Comparison of ENCODE assay signal across 1 cellular context in the genomic region with DNA sequence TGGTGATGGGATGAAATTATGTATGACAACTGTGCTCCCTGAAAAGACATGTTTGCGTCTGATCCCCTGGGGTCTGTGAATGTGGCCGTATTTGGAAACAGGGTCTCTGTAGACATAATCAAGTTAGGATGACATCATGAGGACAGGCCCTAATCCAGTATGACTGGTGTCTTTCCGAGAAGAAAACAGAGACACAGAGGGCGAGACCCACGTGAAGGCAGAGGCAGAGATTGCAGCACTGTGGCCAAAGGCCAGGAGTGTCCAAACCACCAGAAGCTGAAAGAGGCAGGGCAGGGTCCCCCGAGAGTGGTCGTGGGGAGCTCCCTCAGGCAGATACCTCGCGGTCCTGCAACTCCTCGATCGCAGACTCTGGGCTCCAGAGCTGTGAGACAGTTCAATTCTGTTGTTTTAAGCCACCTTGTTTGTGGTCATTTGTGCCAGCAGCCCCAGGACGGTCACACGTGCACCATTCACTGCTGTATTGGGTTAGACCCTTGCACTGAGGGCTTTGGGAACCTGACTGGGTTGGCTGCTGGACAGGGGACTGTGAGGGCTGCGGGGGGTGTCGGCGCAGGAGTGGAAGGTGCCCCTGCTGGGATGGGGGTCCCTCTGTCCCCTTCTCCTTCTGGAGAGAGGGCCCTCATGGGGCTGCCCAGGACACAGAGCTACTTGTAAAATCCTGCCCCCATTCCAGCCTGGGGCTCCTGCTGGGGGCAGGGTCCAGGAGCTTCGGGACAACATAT.
TF ChIP-seq lines count a peak whose summit lies in the region.

No MANE protein-coding gene starts in this region.

TF ChIP-seq in IMR-90, 13 proteins besides CTCF, POLR2A, EP300 and RAD21 (continued from another document):
- TF ChIP-seq, protein P1, sequence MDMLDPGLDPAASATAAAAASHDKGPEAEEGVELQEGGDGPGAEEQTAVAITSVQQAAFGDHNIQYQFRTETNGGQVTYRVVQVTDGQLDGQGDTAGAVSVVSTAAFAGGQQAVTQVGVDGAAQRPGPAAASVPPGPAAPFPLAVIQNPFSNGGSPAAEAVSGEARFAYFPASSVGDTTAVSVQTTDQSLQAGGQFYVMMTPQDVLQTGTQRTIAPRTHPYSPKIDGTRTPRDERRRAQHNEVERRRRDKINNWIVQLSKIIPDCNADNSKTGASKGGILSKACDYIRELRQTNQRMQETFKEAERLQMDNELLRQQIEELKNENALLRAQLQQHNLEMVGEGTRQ (IDR thresholded peaks at IDR 0.05; ENCODE audit: low read depth, low read length) = 0 out of 2 replicates have a peak, but pooled peaks have one; percentile 20
